12 cellular contexts compared by ENCODE assay signal in the genomic region with DNA sequence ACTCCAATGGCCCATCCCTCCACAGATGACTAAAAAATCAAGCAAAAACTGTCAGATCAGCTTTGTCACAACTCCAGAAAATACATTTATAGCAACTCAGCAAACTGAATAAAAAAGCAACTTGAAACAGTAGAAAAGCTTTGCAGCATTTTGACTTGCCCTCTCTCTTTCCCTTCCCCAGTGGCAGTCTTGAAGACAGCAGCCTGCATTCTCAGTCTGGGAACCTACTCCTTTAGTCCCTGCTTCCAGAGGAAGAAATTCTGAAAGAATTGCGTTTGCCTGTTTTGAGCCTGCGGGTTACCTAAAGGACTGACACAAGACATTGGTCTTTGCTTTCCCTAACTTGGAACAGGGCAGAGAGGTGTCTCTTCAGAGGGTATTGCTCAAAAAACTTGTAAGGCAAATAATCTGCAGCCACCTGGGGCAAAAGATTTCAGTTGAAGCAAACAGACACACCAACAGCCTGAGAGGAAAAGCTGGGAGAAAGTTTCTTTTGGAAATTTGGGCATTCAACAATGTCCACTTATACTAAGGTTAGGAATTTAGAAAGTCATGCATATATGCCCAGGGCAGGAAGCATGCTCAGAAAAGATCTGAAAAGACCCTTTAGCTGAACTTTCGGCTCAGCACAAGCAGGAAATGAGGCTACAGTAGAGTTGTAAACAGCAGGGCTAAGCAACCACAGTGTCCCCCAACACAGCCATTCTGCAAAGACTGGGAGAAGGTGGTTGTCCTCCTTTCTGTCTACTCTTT. TPM values are rescaled to one million over a fixed set of nuclear protein-coding genes. Genes with fewer than 3 reads are reported as not detected.
DNase-seq lines count a peak whose midpoint lies in the region; ATAC-seq and TF ChIP-seq lines count a peak whose summit lies in the region.
"Had no signal": no experiment of that assay in that cellular context is flagged by ENCODE, and none has a peak within 500 bp of the region (broad histone marks: within the 10 kb centered on the region; RNA-seq: fewer than 3 reads in every experiment).

No MANE protein-coding gene starts in this region.

- no TSS peak for BruUV-seq in MCF 10A (replicated peaks; lab: Mats Ljungman, UMichigan)

- peaks cover 22 to 38% (median 37%) of the 10 kb centered on the region in 3 donors for H3K4me1 Mint-ChIP-seq in CD8-positive, alpha-beta memory T cell
- peaks cover 35% of the 10 kb centered on the region for H3K4me1 Mint-ChIP-seq in T-helper 2 cell treated with Interferon-gamma antibody and Interleukin-4, amounts not matched to agents 5 μg/mL and 100 μg/mL, for 36 hours (ENCODE audit: low read depth)
- H3K4me1 Mint-ChIP-seq in MCF 10A (ENCODE audit: insufficient read depth, unreplicated experiment): no peaks in the 10 kb centered on the region

- H3K4me1 ChIP-seq in CD8-positive, alpha-beta memory T cell (ENCODE audit: insufficient read depth, low read length): peaks cover 27% of the 10 kb centered on the region
- no peaks in the 10 kb centered on the region for H3K4me1 ChIP-seq in lower lobe of right lung

- H3K27me3 ChIP-seq in CD8-positive, alpha-beta memory T cell (ENCODE audit: insufficient read depth, low read length, poor library complexity, severe bottlenecking): no peaks in the 10 kb centered on the region
- no peaks in the 10 kb centered on the region for H3K27me3 ChIP-seq in lower lobe of right lung (ENCODE audit: low read depth)

- H3K27ac Mint-ChIP-seq in CD8-positive, alpha-beta memory T cell: peak overlapping the region; percentile 73 to 95 (median 90)
- H3K27ac Mint-ChIP-seq in T-helper 2 cell treated with Interferon-gamma antibody and Interleukin-4, amounts not matched to agents 5 μg/mL and 100 μg/mL, for 36 hours: peak overlapping the region; percentile 77
- H3K27ac Mint-ChIP-seq in MCF 10A (ENCODE audit: low read depth, unreplicated experiment): no peak overlapping the region

- peak overlapping the region; percentile 26 for H3K27ac ChIP-seq in CD8-positive, alpha-beta memory T cell (ENCODE audit: low read depth, low read length)
- peak overlapping the region; percentile 37 for H3K27ac ChIP-seq in lower lobe of right lung

- H3K9me3 Mint-ChIP-seq in CD8-positive, alpha-beta memory T cell: peaks cover 2 to 5% (median 4%) of the 10 kb centered on the region in 5 donors
- peaks cover 9% of the 10 kb centered on the region for H3K9me3 Mint-ChIP-seq in T-helper 2 cell treated with Interferon-gamma antibody and Interleukin-4, amounts not matched to agents 5 μg/mL and 100 μg/mL, for 36 hours
- peaks cover 13% of the 10 kb centered on the region for H3K9me3 Mint-ChIP-seq in MCF 10A (ENCODE audit: unreplicated experiment)

- intact Hi-C loops in lower lobe of right lung (cut with DNase I) (no loop called here), MCF 10A (cut with micrococcal nuclease) (no loop called here)

- H3K4me3 ChIP-seq in CD8-positive, alpha-beta memory T cell (ENCODE audit: low read length): peak overlapping the region; percentile 10
- no peak overlapping the region for H3K4me3 ChIP-seq in lower lobe of right lung

- CTCF ChIA-PET in CD8-positive, alpha-beta memory T cell (lab: Charles Lee): interaction anchor here (0.9 to 2.4 kb wide), 5 partner anchors 13 to 81 kb away, joined by 3 to 8 read pairs (median 3); no protein-coding TSS in a partner anchor
- CTCF ChIA-PET in MCF 10A (lab: Yijun Ruan, JAX): no interaction called here

- ATAC-seq in GM21619 (IDR thresholded peaks at IDR 0.05; ENCODE audit: unreplicated experiment) (peak; percentile 72), lower lobe of right lung (no peak), HG03045 (IDR thresholded peaks at IDR 0.05; ENCODE audit: unreplicated experiment) (no peak), HG03521 (IDR thresholded peaks at IDR 0.05; ENCODE audit: unreplicated experiment) (no peak)

- H3K4me3 Mint-ChIP-seq in CD8-positive, alpha-beta memory T cell: peak overlapping the region; percentile 3 to 85 (median 54)
- peak overlapping the region; percentile 13 for H3K4me3 Mint-ChIP-seq in T-helper 2 cell treated with Interferon-gamma antibody and Interleukin-4, amounts not matched to agents 5 μg/mL and 100 μg/mL, for 36 hours
- no peak overlapping the region for H3K4me3 Mint-ChIP-seq in MCF 10A (ENCODE audit: unreplicated experiment)

- H3K36me3 Mint-ChIP-seq in CD8-positive, alpha-beta memory T cell: peaks cover 9 to 12% (median 10%) of the 10 kb centered on the region in 3 donors
- H3K36me3 Mint-ChIP-seq in T-helper 2 cell treated with Interferon-gamma antibody and Interleukin-4, amounts not matched to agents 5 μg/mL and 100 μg/mL, for 36 hours (ENCODE audit: low read depth): peaks cover 55% of the 10 kb centered on the region
- H3K36me3 Mint-ChIP-seq in MCF 10A (ENCODE audit: insufficient read depth, unreplicated experiment): no peaks in the 10 kb centered on the region

- H3K27me3 Mint-ChIP-seq in CD8-positive, alpha-beta memory T cell: no peaks in the 10 kb centered on the region
- H3K27me3 Mint-ChIP-seq in T-helper 2 cell treated with Interferon-gamma antibody and Interleukin-4, amounts not matched to agents 5 μg/mL and 100 μg/mL, for 36 hours (ENCODE audit: low read depth): no peaks in the 10 kb centered on the region
- no peaks in the 10 kb centered on the region for H3K27me3 Mint-ChIP-seq in MCF 10A (ENCODE audit: insufficient read depth, unreplicated experiment)

- no peak for TF ChIP-seq CTCF in lower lobe of right lung (IDR thresholded peaks at IDR 0.05)
- no peak for TF ChIP-seq CTCF in MCF 10A (IDR thresholded peaks at IDR 0.05; ENCODE audit: unreplicated experiment)

- DNase-seq in CD8-positive, alpha-beta memory T cell: peak in 2 of 5 donors; percentile 11 to 46
- no peak for DNase-seq in T-helper 2 cell treated with Interferon-gamma antibody and Interleukin-4, amounts not matched to agents 5 μg/mL and 100 μg/mL, for 36 hours (ENCODE audit: low spot score)
- no peak for DNase-seq in lower lobe of right lung
- DNase-seq in glomerular visceral epithelial cell (ENCODE audit: extremely low spot score): no peak
- no peak for DNase-seq in MCF 10A (ENCODE audit: unreplicated experiment)
- DNase-seq: cerebellar nuclear complex, islet precursor cell, NCI-H146, T1000 had no signal

- H3K9me3 ChIP-seq in CD8-positive, alpha-beta memory T cell (ENCODE audit: low read length): no peaks in the 10 kb centered on the region
- H3K9me3 ChIP-seq in lower lobe of right lung: no peaks in the 10 kb centered on the region

- POLR2A ChIA-PET in CD8-positive, alpha-beta memory T cell (lab: Charles Lee): interaction anchor here (0.6 to 2.4 kb wide), 7 partner anchors 15 to 168 kb away, joined by 3 to 7 read pairs (median 4); partner anchors contain the start of genes SLC35D2 and ZNF367
- POLR2A ChIA-PET in MCF 10A (lab: Yijun Ruan, JAX): interaction anchor here (0.6 to 1.8 kb wide), 4 partner anchors 9 to 890 kb away, joined by 3 to 4 read pairs (median 3); no protein-coding TSS in a partner anchor

- no peaks in the 10 kb centered on the region for H3K36me3 ChIP-seq in CD8-positive, alpha-beta memory T cell (ENCODE audit: insufficient read depth, low read length)
- no peaks in the 10 kb centered on the region for H3K36me3 ChIP-seq in lower lobe of right lung

RNA-seq across cellular contexts. Expression of gene SLC35D2, which starts 15.2 kb away (rescaled TPM):
- 1 to 10 TPM; 7.9 to 8.3 TPM for total RNA-seq in CD8-positive, alpha-beta memory T cell
- polyA plus RNA-seq in CD8-positive, alpha-beta memory T cell: 29.1 TPM
- total RNA-seq in lower lobe of right lung: 32.4 TPM
- 20.8 and 28.0 TPM in 2 replicates for total RNA-seq in MCF 10A (2022)

RNA-seq across cellular contexts. Expression of gene ZNF367, which starts 19.4 kb away (rescaled TPM):
- total RNA-seq in CD8-positive, alpha-beta memory T cell: 10 to 100 TPM; 47.8 to 51.9 TPM
- 1.5 TPM for polyA plus RNA-seq in CD8-positive, alpha-beta memory T cell
- total RNA-seq in lower lobe of right lung: 1.1 TPM
- 1.5 and 2.7 TPM in 2 replicates for total RNA-seq in MCF 10A (2022)

RNA-seq across cellular contexts. Expression of gene HABP4, which starts 51.2 kb away (rescaled TPM):
- total RNA-seq in CD8-positive, alpha-beta memory T cell: 10 to 100 TPM; 20.4 to 21.0 TPM
- polyA plus RNA-seq in CD8-positive, alpha-beta memory T cell: 24.1 TPM
- total RNA-seq in lower lobe of right lung (9.8 TPM), MCF 10A (2022) (4.3 and 6.3 TPM in 2 replicates)

Comparison
In these comparisons a context has a peak if more than half of its experiments do, and no peak if none do; other contexts are left out.
1. RNA of gene ZNF367, which starts 19.4 kb away (total RNA-seq): 47.8 to 51.9 TPM in CD8-positive, alpha-beta memory T cell; 1.5 to 2.7 TPM in MCF 10A and 1.1 TPM in lower lobe of right lung (single experiment); every median in the first group is over 10 times any median in the second.